In genomic region chr12:122327494-122328385, GRCh38 we compare ENCODE assay signal across 1 cellular context.
TF ChIP-seq lines count a peak whose summit lies in the region.

No MANE protein-coding gene starts in this region.

TF ChIP-seq in IMR-90, 13 proteins besides CTCF, POLR2A, EP300 and RAD21 (continued from another document):
- TF ChIP-seq BHLHE40 (IDR thresholded peaks at IDR 0.05; ENCODE audit: low read depth, low read length) (no peak), ELK1 (IDR thresholded peaks at IDR 0.05; ENCODE audit: borderline replicate concordance, low read depth, low read length) (no peak), CEBPB (IDR thresholded peaks at IDR 0.05; ENCODE audit: low read depth, low read length) (no peak), MXI1 (IDR thresholded peaks at IDR 0.05; ENCODE audit: borderline replicate concordance, low read depth, low read length) (no peak), RFX5 (IDR thresholded peaks at IDR 0.05; ENCODE audit: low read depth, low read length) (no peak), SMC3 (IDR thresholded peaks at IDR 0.05; ENCODE audit: low read depth, low read length) (no peak), NFE2L2 (IDR thresholded peaks at IDR 0.05; ENCODE audit: low read depth, low read length) (no peak)
